In genomic region chr1:2412395-2412772, GRCh38 we compare ENCODE assay signal across 8 cellular contexts. TPM values are rescaled to one million over a fixed set of nuclear protein-coding genes. Genes with fewer than 3 reads are reported as not detected.
DNase-seq lines count a peak whose midpoint lies in the region; ATAC-seq, FAIRE-seq and TF ChIP-seq lines count a peak whose summit lies in the region.

TSS of gene PEX10 (minus strand) at chr1:2412564. CDS start at chr1:2412502, 62 bp downstream.

- H3K36me3 ChIP-seq in ascending aorta, result peaks cover 10 to 22% of the 10 kb centered on the region in 2 donors

- H3K4me3 ChIP-seq in ascending aorta, result peak within 1 kb of the TSS; percentile 87 to 98
- H3K4me3 ChIP-seq in right cardiac atrium (ENCODE audit: low read length), result peak within 1 kb of the TSS; percentile 75

- H3K36me3 Mint-ChIP-seq in T-helper 2 cell treated with Interferon-gamma antibody and Interleukin-4, amounts not matched to agents 5 μg/mL and 100 μg/mL, for 36 hours (ENCODE audit: low read depth), result peaks cover 4% of the 10 kb centered on the region

- no peaks in the 10 kb centered on the region for H3K9me3 Mint-ChIP-seq in T-helper 2 cell treated with Interferon-gamma antibody and Interleukin-4, amounts not matched to agents 5 μg/mL and 100 μg/mL, for 36 hours

- no peak for TF ChIP-seq CTCF in ascending aorta (IDR thresholded peaks at IDR 0.05)

- peak within 1 kb of the TSS; percentile 79 for H3K27ac ChIP-seq in ascending aorta
- peak within 1 kb of the TSS; percentile 49 for H3K27ac ChIP-seq in right cardiac atrium (ENCODE audit: low read length)

- DNase-seq in NCI-H187 treated with DMSO at 0.1 percent for 48 hours (lab: John Stamatoyannopoulos, UW) (peak; percentile 80), ascending aorta (ENCODE audit: low spot score in 2 of 2) (peak; percentile 90 to 98), right cardiac atrium (peak; percentile 98 to 99 (median 99)), pulmonary artery endothelial cell (ENCODE audit: low read depth, low spot score) (peak; percentile 70), urothelium cell line (ENCODE audit: low spot score) (peak; percentile 97)
- DNase-seq in T-helper 2 cell treated with Interferon-gamma antibody and Interleukin-4, amounts not matched to agents 5 μg/mL and 100 μg/mL, for 36 hours (ENCODE audit: low spot score), result peak; percentile 99

- H3K4me1 Mint-ChIP-seq in T-helper 2 cell treated with Interferon-gamma antibody and Interleukin-4, amounts not matched to agents 5 μg/mL and 100 μg/mL, for 36 hours (ENCODE audit: low read depth), result peaks cover 24% of the 10 kb centered on the region

- peak within 1 kb of the TSS; percentile 90 for H3K4me3 Mint-ChIP-seq in T-helper 2 cell treated with Interferon-gamma antibody and Interleukin-4, amounts not matched to agents 5 μg/mL and 100 μg/mL, for 36 hours

- H3K27me3 Mint-ChIP-seq in T-helper 2 cell treated with Interferon-gamma antibody and Interleukin-4, amounts not matched to agents 5 μg/mL and 100 μg/mL, for 36 hours (ENCODE audit: low read depth), result no peaks in the 10 kb centered on the region

- TF ChIP-seq POLR2A in GM18505 (IDR thresholded peaks at IDR 0.05; ENCODE audit: borderline replicate concordance, extremely low read depth, insufficient read depth, insufficient read length), result peak; percentile 65

- H3K9me3 ChIP-seq in ascending aorta (no peaks in the 10 kb centered on the region), right cardiac atrium (ENCODE audit: control insufficient read depth, low read length) (no peaks in the 10 kb centered on the region)

- H3K27ac Mint-ChIP-seq in T-helper 2 cell treated with Interferon-gamma antibody and Interleukin-4, amounts not matched to agents 5 μg/mL and 100 μg/mL, for 36 hours, result peak within 1 kb of the TSS; percentile 88

- under 1% methylated on average over 55 of the region's 55 CpGs for WGBS in right cardiac atrium

- H3K4me1 ChIP-seq in ascending aorta, result peaks cover 12 to 26% of the 10 kb centered on the region in 2 donors
- H3K4me1 ChIP-seq in right cardiac atrium (ENCODE audit: control insufficient read depth, insufficient read depth, low read length), result peaks cover 5% of the 10 kb centered on the region

- H3K27me3 ChIP-seq in ascending aorta, result peaks cover 6% of the 10 kb centered on the region
- no peaks in the 10 kb centered on the region for H3K27me3 ChIP-seq in right cardiac atrium (ENCODE audit: control insufficient read depth, insufficient read depth)

- ATAC-seq in GM18505 (IDR thresholded peaks at IDR 0.05; ENCODE audit: unreplicated experiment) (peak; percentile 83), HG02970 (IDR thresholded peaks at IDR 0.05; ENCODE audit: low FRiP score, unreplicated experiment) (peak; percentile 85), right cardiac atrium (peak; percentile 93 to 95)

- peak; percentile 97 for FAIRE-seq in urothelium cell line (lab: Jason Lieb, UNC)

- intact Hi-C loops in ascending aorta (cut with DNase I), result loop anchor here (1.0 to 10.0 kb wide), 8 partner anchors 21 to 1488 kb away; partner anchors contain the start of genes C1orf174, MORN1, PRXL2B and RER1
- intact Hi-C loops in right cardiac atrium (cut with DNase I), result loop anchor here in 1 of 4 donors (5.0 to 10.0 kb wide), 2 partner anchors 135 to 1012 kb away; no protein-coding TSS in a partner anchor

RNA-seq across cellular contexts. Expression of gene PEX10, which starts in this region (rescaled TPM):
- 26.1 TPM for total RNA-seq in ascending aorta
- total RNA-seq in right cardiac atrium, result 10 to 100 TPM; 11.4 to 15.5 (median 13.6) TPM
- polyA plus RNA-seq in right cardiac atrium, result 16.0 TPM
- total RNA-seq in pulmonary artery endothelial cell, result 33.7 and 41.0 TPM in 2 replicates

Comparison
In these comparisons a context has a peak if more than half of its experiments do, and no peak if none do; other contexts are left out.
1. Peak in every context shown above with its lines: DNase-seq, ATAC-seq, H3K4me3 ChIP-seq and H3K27ac ChIP-seq.